8 cellular contexts compared by ENCODE assay signal in the genomic region with DNA sequence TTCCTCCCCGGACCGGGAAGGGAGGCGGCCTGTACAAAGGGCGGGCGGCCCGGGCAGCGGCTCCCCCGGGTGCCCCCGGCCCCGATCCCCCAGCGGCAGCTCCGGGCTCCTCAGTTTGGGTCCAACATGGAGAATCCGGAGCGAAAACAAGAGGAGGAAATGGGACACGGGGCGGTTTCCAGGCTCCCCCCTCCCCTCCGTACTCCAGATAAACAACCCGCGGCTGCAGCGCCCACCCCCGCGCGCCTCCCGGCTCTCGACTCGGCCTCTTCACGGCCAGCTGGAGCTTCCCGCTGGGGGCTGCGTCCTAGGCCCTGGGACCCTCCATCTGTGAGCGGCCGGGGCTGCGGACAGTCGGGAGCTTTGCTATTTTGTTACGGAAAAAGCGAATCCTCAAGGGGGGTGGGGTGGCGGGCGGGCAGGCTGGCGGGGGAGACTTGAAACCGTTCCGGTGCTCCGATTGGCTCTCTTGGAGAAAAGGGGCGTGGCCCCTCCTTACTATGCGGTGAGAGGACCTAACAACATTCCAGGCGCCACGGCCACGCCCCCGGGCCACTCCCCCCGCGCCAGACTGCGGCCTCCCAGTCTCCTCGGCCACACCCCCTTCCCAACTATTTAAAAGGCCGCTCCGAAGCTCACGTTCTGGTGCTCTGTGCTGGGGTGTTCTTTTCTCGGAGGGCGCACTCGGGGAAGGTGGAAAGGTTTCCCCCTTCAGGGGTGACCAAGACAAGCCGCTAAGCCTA. TPM values are rescaled to one million over a fixed set of nuclear protein-coding genes. Genes with fewer than 3 reads are reported as not detected.
DNase-seq lines count a peak whose midpoint lies in the region; ATAC-seq and TF ChIP-seq lines count a peak whose summit lies in the region.

A gene with protein sequence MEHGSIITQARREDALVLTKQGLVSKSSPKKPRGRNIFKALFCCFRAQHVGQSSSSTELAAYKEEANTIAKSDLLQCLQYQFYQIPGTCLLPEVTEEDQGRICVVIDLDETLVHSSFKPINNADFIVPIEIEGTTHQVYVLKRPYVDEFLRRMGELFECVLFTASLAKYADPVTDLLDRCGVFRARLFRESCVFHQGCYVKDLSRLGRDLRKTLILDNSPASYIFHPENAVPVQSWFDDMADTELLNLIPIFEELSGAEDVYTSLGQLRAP (minus strand): TSS at position 153 of the 743 bp plus-strand sequence. CDS start 294 bp downstream, outside the sequence.

- DNase-seq in DND-41 (peak; percentile 98), HCEC 1CT (peak; percentile 98), NAMALWA (ENCODE audit: low spot score) (peak; percentile 92), SK-MEL-5 (ENCODE audit: low read depth, low spot score) (peak; percentile 97), foreskin fibroblast (peak; percentile 98 to 100), neural crest cell (ENCODE audit: low read depth, low spot score) (peak; percentile 99), stomach (peak; percentile 100)
- DNase-seq in activated naive CD4-positive, alpha-beta T cell (lab: John Stamatoyannopoulos, UW) = peak; percentile 65 to 75 (median 71)

- intact Hi-C loops in stomach (cut with DNase I; ENCODE audit: low total_unique reads) = no loop called here

- H3K4me3 ChIP-seq in DND-41 (ENCODE audit: low read depth in 1 of 2, low read length in 2 of 2) (peak within 1 kb of the TSS; percentile 94 to 98), foreskin fibroblast (ENCODE audit: low read depth in 1 of 2, low read length in 2 of 2) (peak within 1 kb of the TSS; percentile 97 to 99), stomach (peak within 1 kb of the TSS; percentile 80 to 97 (median 86))

- peak; percentile 77 for ATAC-seq in DND-41 (ENCODE audit: insufficient read depth, low read depth)

- peak within 1 kb of the TSS; percentile 84 for H3K27ac Mint-ChIP-seq in neural crest cell (ENCODE audit: unreplicated experiment)

- H3K36me3 Mint-ChIP-seq in neural crest cell (ENCODE audit: low read depth) = no peaks in the 10 kb centered on the region

- peak within 1 kb of the TSS; percentile 93 for H3K4me3 Mint-ChIP-seq in neural crest cell

- TF ChIP-seq POLR2A in stomach (IDR thresholded peaks at IDR 0.05) = no peak

- H3K36me3 ChIP-seq in DND-41 (ENCODE audit: insufficient read depth, low read length) = peaks cover 13% of the 10 kb centered on the region; the same call in 1 of the 2 replicates
- H3K36me3 ChIP-seq in stomach = peaks cover 0 to 3% (median 0%) of the 10 kb centered on the region in 4 donors

- peaks cover 44% of the 10 kb centered on the region for H4K20me1 ChIP-seq in DND-41 (ENCODE audit: insufficient read depth, low read length)

- peak within 1 kb of the TSS; percentile 90 for H3K27ac ChIP-seq in DND-41 (ENCODE audit: low read length)
- peak within 1 kb of the TSS; percentile 98 to 100 (median 99) for H3K27ac ChIP-seq in stomach

- H3K27me3 Mint-ChIP-seq in neural crest cell (ENCODE audit: low read depth) = peaks cover 12% of the 10 kb centered on the region

- no peaks in the 10 kb centered on the region for H3K9me3 ChIP-seq in DND-41 (ENCODE audit: insufficient read depth, low read length, severe bottlenecking)
- H3K9me3 ChIP-seq in stomach = no peaks in the 10 kb centered on the region

- no peaks in the 10 kb centered on the region for H3K9me3 Mint-ChIP-seq in neural crest cell

- in situ Hi-C loops in SK-MEL-5 (cut with HindIII; ENCODE audit: low pct_unique_long_range_greater_than_20kb, low sequenced_read_pairs) = no loop called here

- TF ChIP-seq CTCF in DND-41 (IDR thresholded peaks at IDR 0.05; ENCODE audit: borderline replicate concordance, extremely low read depth, low read length, poor library complexity, severe bottlenecking) (no peak), foreskin fibroblast (IDR thresholded peaks at IDR 0.05; ENCODE audit: low read depth, low read length) (no peak), neural crest cell (conservative IDR thresholded peaks at IDR 0.05) (no peak), stomach (IDR thresholded peaks at IDR 0.05) (peak in 1 of 7 experiments; percentile 10)

- no peak for TF ChIP-seq EP300 in stomach (IDR thresholded peaks at IDR 0.05)

- H3K79me2 ChIP-seq in DND-41 (ENCODE audit: insufficient read depth, low read length) = peaks cover 48% of the 10 kb centered on the region

- peak within 1 kb of the TSS; percentile 96 for H3K9ac ChIP-seq in DND-41 (ENCODE audit: low read depth, low read length)

- H3K4me1 Mint-ChIP-seq in neural crest cell = peaks cover 47% of the 10 kb centered on the region

- peak within 1 kb of the TSS; percentile 91 for H2AFZ ChIP-seq in DND-41 (ENCODE audit: low read depth, low read length)

- peak within 1 kb of the TSS; percentile 64 for H3K4me2 ChIP-seq in DND-41 (ENCODE audit: insufficient read depth, low read length)

- peaks cover 33% of the 10 kb centered on the region for H3K4me1 ChIP-seq in DND-41 (ENCODE audit: insufficient read depth, low read length)
- peaks cover 27 to 57% (median 43%) of the 10 kb centered on the region in 4 donors for H3K4me1 ChIP-seq in stomach

- H3K27me3 ChIP-seq in DND-41 (ENCODE audit: insufficient read depth, low read length, poor library complexity) (peaks cover 37% of the 10 kb centered on the region), stomach (peaks cover 0 to under 1% (median 0%) of the 10 kb centered on the region in 3 donors)

- 0 to 1% (median 1%) methylated on average over 34 to 58 of the region's 58 CpGs for WGBS in stomach, 5 donors

RNA-seq across cellular contexts. Expression of the gene that starts here (rescaled TPM):
- 27.8 and 29.6 TPM in 2 replicates for total RNA-seq in SK-MEL-5 (2014; rRNA removed; shearing (Covaris generic))
- 83.6 and 95.1 TPM in 2 replicates for polyA plus RNA-seq in SK-MEL-5 (2015; cell fraction: cytosol; rRNA removed)
- 69.2 and 87.3 TPM in 2 replicates for polyA plus RNA-seq in SK-MEL-5 (2015; cell fraction: nucleus; rRNA removed)
- 83.2 and 83.4 TPM in 2 replicates for total RNA-seq in neural crest cell
- total RNA-seq in stomach = 100 to 1,000 TPM in 2 of 5 donors, 10 to 100 TPM in 3; 64.6 to 152 (median 82.4) TPM
- polyA plus RNA-seq in stomach = 10 to 100 TPM; 28.4 to 67.4 (median 65.4) TPM

Comparison
In these comparisons a context has a peak if more than half of its experiments do, and no peak if none do; other contexts are left out.
1. Peak in every context shown above with its lines: DNase-seq, ATAC-seq, H3K4me3 ChIP-seq and H3K27ac ChIP-seq.